Comparison of ENCODE assay signal across 8 cellular contexts in the genomic region with DNA sequence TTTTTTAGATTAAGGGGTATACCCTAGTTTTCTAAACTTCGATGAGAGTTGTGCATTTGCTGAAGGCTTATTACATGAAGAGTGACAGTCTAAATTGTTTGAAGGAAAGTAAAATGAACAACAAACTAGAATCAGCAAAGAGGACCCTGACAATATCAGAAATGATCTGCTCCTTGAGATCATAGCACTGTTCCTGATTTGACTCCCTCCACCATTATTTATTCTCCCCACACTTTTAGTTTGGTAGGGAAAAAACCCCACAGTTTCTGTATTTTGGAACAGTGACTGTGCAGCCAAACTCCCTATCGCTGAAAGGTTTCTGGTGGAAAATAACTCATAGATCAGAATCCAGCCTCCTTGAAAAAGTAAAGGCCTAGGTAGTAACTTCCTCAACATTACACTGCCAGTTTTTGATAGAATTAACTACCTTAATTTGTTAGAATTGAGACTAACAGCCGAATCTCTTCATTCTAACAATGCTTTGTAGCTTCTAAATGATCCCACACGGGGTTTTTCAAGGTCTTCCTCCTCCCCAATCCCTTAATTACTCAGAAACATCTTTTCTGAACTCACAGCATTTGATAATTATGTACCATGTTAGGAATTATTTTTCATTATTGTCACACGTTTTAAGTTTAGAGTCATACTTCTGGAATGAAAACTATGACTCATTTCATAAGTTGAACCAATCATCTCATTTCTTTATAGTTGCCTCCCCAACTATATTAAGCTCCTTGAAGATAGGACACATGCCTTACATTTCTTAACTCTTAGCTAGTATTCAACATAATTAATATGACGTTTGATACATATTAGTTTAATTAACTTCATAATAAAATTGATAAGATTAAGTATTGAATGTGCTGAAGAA. TPM values are rescaled to one million over a fixed set of nuclear protein-coding genes. Genes with fewer than 3 reads are reported as not detected.
DNase-seq lines count a peak whose midpoint lies in the region; ATAC-seq and TF ChIP-seq lines count a peak whose summit lies in the region.

No MANE protein-coding gene starts in this region.

- ATAC-seq in GM19463 (IDR thresholded peaks at IDR 0.05; ENCODE audit: unreplicated experiment) = no peak

- H3K9me3 Mint-ChIP-seq in osteocyte (ENCODE audit: unreplicated experiment) = no peaks in the 10 kb centered on the region

- H3K27me3 ChIP-seq in DOHH2 (ENCODE audit: control insufficient read depth, low read length) (no peaks in the 10 kb centered on the region), duodenal mucosa (ENCODE audit: control insufficient read depth in 1 of 2, insufficient read depth in 2 of 2, low read length in 2 of 2) (no peaks in the 10 kb centered on the region)

- peaks cover 12% of the 10 kb centered on the region for H3F3A ChIP-seq in DOHH2 (ENCODE audit: control insufficient read depth, insufficient read depth)

- H3K4me1 ChIP-seq in DOHH2 (ENCODE audit: control insufficient read depth, low read length) = peaks cover 64% of the 10 kb centered on the region
- H3K4me1 ChIP-seq in duodenal mucosa (ENCODE audit: control insufficient read depth in 1 of 2, insufficient read depth in 2 of 2, low read length in 2 of 2) = peaks cover 26 to 38% of the 10 kb centered on the region in 2 donors

- H3K36me3 Mint-ChIP-seq in osteocyte (ENCODE audit: unreplicated experiment) = peaks cover 39% of the 10 kb centered on the region

- peak overlapping the region; percentile 2 to 40 for H3K9ac ChIP-seq in duodenal mucosa (ENCODE audit: low read depth in 1 of 2, low read length in 2 of 2)

- peak overlapping the region; percentile 25 for H3K27ac ChIP-seq in DOHH2 (ENCODE audit: low read depth, low read length)
- no peak overlapping the region for H3K27ac ChIP-seq in duodenal mucosa (ENCODE audit: low read depth, low read length)

- H3K27me3 Mint-ChIP-seq in osteocyte (ENCODE audit: unreplicated experiment) = no peaks in the 10 kb centered on the region

- H3K9me3 ChIP-seq in DOHH2 (ENCODE audit: control insufficient read depth, insufficient read depth, low read length) (no peaks in the 10 kb centered on the region), duodenal mucosa (ENCODE audit: control insufficient read depth in 1 of 2, low read length in 2 of 2) (no peaks in the 10 kb centered on the region)

- H3K4me3 Mint-ChIP-seq in osteocyte (ENCODE audit: unreplicated experiment) = peak overlapping the region; percentile 80

- TF ChIP-seq CTCF in DOHH2 (IDR thresholded peaks at IDR 0.05; ENCODE audit: low read depth, low read length, poor library complexity, severe bottlenecking) (no peak), osteocyte (IDR thresholded peaks at IDR 0.05) (no peak)

- peak overlapping the region; percentile 71 for H3K4me2 ChIP-seq in DOHH2 (ENCODE audit: low read length)

- peak overlapping the region; percentile 87 for H3K27ac Mint-ChIP-seq in osteocyte (ENCODE audit: unreplicated experiment)

- intact Hi-C loops in head of caudate nucleus (cut with DNase I) = no loop called here

- no peaks in the 10 kb centered on the region for H3K9me2 ChIP-seq in DOHH2 (replicated peaks; ENCODE audit: control insufficient read depth, low read length)

- peaks cover 81% of the 10 kb centered on the region for H3K79me2 ChIP-seq in DOHH2 (ENCODE audit: control insufficient read depth, low read length)

- H3K36me3 ChIP-seq in DOHH2 (ENCODE audit: control insufficient read depth, low read length) = peaks cover 69% of the 10 kb centered on the region
- H3K36me3 ChIP-seq in duodenal mucosa (ENCODE audit: control insufficient read depth in 1 of 2, insufficient read depth in 2 of 2, low read length in 2 of 2) = peaks cover 28 to 29% of the 10 kb centered on the region in 2 donors

- H3K4me3 ChIP-seq in DOHH2 (ENCODE audit: low read length) = peak overlapping the region; percentile 61
- H3K4me3 ChIP-seq in duodenal mucosa (ENCODE audit: low read depth in 1 of 2, low read length in 2 of 2) = peak overlapping the region; percentile 0 to 23

- H3K4me1 Mint-ChIP-seq in osteocyte (ENCODE audit: unreplicated experiment) = peaks cover 69% of the 10 kb centered on the region

- peak; percentile 33 for DNase-seq in OCI-M1 (lab: John Stamatoyannopoulos, UW)
- no peak for DNase-seq in osteocyte (ENCODE audit: extremely low spot score, unreplicated experiment)
- DNase-seq in central memory CD4-positive, alpha-beta T cell = no peak
- no peak for DNase-seq in head of caudate nucleus
- no peak for DNase-seq in UCSD-AML1 (lab: John Stamatoyannopoulos, UW; ENCODE audit: unreplicated experiment)

- peaks cover 10% of the 10 kb centered on the region for H4K20me1 ChIP-seq in DOHH2 (ENCODE audit: control insufficient read depth, insufficient read depth, low read depth, low read length)

RNA-seq across cellular contexts. Expression of gene MYL12A, which starts 2.9 kb away (rescaled TPM):
- total RNA-seq in osteocyte = 475 and 500 TPM in 2 replicates

RNA-seq across cellular contexts. Expression of gene MYL12B, which starts 11.5 kb away (rescaled TPM):
- total RNA-seq in osteocyte = 222 and 230 TPM in 2 replicates

RNA-seq across cellular contexts. Expression of gene MYOM1, which starts 30.7 kb away (rescaled TPM):
- total RNA-seq in osteocyte = 0.46 and 0.63 TPM in 2 replicates
